In the genomic region with DNA sequence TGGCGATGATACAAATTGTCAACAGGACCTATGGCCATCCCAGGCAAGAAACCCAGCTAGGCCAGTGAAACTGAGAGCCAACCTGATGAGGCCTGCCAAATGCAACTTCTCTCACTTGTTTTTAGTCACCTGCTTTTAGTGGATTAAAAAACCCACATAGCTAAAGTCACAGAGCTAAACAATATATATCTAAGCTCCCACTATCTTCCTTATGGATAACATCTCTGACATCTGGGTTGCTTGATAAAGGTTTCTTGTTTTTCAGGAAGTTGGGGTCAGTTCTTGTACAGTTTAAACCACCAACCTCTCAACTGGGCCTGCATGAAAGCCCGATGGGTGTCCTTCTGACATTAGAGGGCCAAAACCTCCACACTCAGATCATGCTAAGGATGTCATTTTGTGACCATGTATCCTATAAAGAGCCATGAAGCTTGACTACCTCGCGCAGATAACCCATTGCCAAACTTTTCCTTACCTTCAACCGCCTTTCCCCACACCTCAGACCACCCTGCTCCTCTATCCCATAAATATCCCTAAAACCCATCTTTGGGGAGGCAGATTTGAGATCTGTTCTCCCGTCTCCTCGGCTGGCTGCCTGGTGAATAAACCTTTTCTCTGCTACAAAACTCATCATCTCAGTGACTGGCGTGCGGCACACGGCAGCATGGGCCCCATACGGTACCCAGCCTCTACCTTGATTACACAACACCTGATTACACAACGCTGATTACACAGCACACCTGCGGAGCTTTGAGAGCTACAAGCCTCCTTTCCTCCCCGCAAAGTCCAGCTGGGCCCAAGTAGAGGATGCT, we compare ENCODE assay signal across 7 cellular contexts. TPM values are rescaled to one million over a fixed set of nuclear protein-coding genes. Genes with fewer than 3 reads are reported as not detected.
DNase-seq lines count a peak whose midpoint lies in the region; ATAC-seq and TF ChIP-seq lines count a peak whose summit lies in the region.

No MANE protein-coding gene starts in this region.

- peaks cover 3% of the 10 kb centered on the region; the same call in 1 of the 2 replicates for H3K9me3 Mint-ChIP-seq in WTC11

- intact Hi-C loops in heart right ventricle (cut with DNase I), result loop anchor here in 5 of 10 donors (1.0 to 10.0 kb wide), 5 partner anchors 133 to 353 kb away; a partner anchor contains a TSS

- H3K4me1 Mint-ChIP-seq in WTC11, result peaks cover 17% of the 10 kb centered on the region

- POLR2A ChIA-PET in WTC11 (lab: Charles Lee), result interaction anchor here (1.0 to 1.1 kb wide), 2 partner anchors 11 to 21 kb away, joined by 3 to 4 read pairs; no protein-coding TSS in a partner anchor

- DNase-seq in WTC11 (ENCODE audit: low spot score) (no peak), heart right ventricle (no peak)

- peak overlapping the region; percentile 99 for H3K4me3 Mint-ChIP-seq in WTC11

- peak overlapping the region; percentile 93 for H3K4me2 ChIP-seq in skeletal muscle satellite cell (ENCODE audit: low read length)

- ATAC-seq in GM18867 (IDR thresholded peaks at IDR 0.05; ENCODE audit: unreplicated experiment) (peak; percentile 1), HG03469 (IDR thresholded peaks at IDR 0.05; ENCODE audit: unreplicated experiment) (peak; percentile 6), WTC11 (peak; percentile 19), heart right ventricle (peak in 3 of 8 donors; percentile 1 to 3 (median 1)), GM21737 (IDR thresholded peaks at IDR 0.05; ENCODE audit: unreplicated experiment) (no peak), HG03439 (IDR thresholded peaks at IDR 0.05; ENCODE audit: unreplicated experiment) (no peak)

- CTCF ChIA-PET in WTC11 (lab: Charles Lee), result interaction anchor here (0.6 to 2.2 kb wide), 12 partner anchors 10 to 498 kb away, joined by 3 to 24 read pairs (median 4); no protein-coding TSS in a partner anchor

- peak overlapping the region; percentile 100 for H3K9ac ChIP-seq in skeletal muscle satellite cell (ENCODE audit: low read depth, low read length)

- H3K27ac ChIP-seq in heart right ventricle, result peak overlapping the region; percentile 92 to 99 (median 94)

- H3K36me3 ChIP-seq in heart right ventricle, result peaks cover 0 to 8% (median 0%) of the 10 kb centered on the region in 9 donors
- H3K36me3 ChIP-seq in skeletal muscle satellite cell (ENCODE audit: insufficient read depth, low read length), result no peaks in the 10 kb centered on the region

- H3K36me3 Mint-ChIP-seq in WTC11, result peaks cover under 1% of the 10 kb centered on the region; the same call in 1 of the 2 replicates

- no peaks in the 10 kb centered on the region for H3K27me3 ChIP-seq in heart right ventricle
- H3K27me3 ChIP-seq in skeletal muscle satellite cell (ENCODE audit: control insufficient read depth, insufficient read depth, low read length), result no peaks in the 10 kb centered on the region

- TF ChIP-seq CTCF in WTC11 (IDR thresholded peaks at IDR 0.05) (no peak), heart right ventricle (IDR thresholded peaks at IDR 0.05) (no peak)

- peak overlapping the region; percentile 58 for H3K27ac Mint-ChIP-seq in WTC11

- WGBS in heart right ventricle, 2 donors, result 72 to 73% methylated on average over 14 of the region's 14 CpGs

- H3K4me1 ChIP-seq in heart right ventricle (peaks cover 6 to 48% (median 34%) of the 10 kb centered on the region in 9 donors), skeletal muscle satellite cell (ENCODE audit: control insufficient read depth, insufficient read depth, low read length) (peaks cover 29% of the 10 kb centered on the region)

- H3K27me3 Mint-ChIP-seq in WTC11 (ENCODE audit: low read depth), result no peaks in the 10 kb centered on the region

- H3K4me3 ChIP-seq in heart right ventricle, result peak overlapping the region; percentile 72 to 98 (median 82)
- peak overlapping the region; percentile 98 for H3K4me3 ChIP-seq in skeletal muscle satellite cell (ENCODE audit: low read length)

- H3K9me3 ChIP-seq in heart right ventricle (no peaks in the 10 kb centered on the region), skeletal muscle satellite cell (replicated peaks; ENCODE audit: low read length) (no peaks in the 10 kb centered on the region)

TF ChIP-seq in WTC11, 78 proteins besides CTCF, POLR2A, EP300 and RAD21:
- no peak for TF ChIP-seq MXD4 (CRISPR knock-in tag; IDR thresholded peaks at IDR 0.05; ENCODE audit: borderline replicate concordance)
- TF ChIP-seq, protein P1, sequence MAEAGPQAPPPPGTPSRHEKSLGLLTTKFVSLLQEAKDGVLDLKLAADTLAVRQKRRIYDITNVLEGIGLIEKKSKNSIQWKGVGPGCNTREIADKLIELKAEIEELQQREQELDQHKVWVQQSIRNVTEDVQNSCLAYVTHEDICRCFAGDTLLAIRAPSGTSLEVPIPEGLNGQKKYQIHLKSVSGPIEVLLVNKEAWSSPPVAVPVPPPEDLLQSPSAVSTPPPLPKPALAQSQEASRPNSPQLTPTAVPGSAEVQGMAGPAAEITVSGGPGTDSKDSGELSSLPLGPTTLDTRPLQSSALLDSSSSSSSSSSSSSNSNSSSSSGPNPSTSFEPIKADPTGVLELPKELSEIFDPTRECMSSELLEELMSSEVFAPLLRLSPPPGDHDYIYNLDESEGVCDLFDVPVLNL (CRISPR knock-in tag; IDR thresholded peaks at IDR 0.05; ENCODE audit: borderline replicate concordance, low read depth), result no peak
- TF ChIP-seq, protein P2, sequence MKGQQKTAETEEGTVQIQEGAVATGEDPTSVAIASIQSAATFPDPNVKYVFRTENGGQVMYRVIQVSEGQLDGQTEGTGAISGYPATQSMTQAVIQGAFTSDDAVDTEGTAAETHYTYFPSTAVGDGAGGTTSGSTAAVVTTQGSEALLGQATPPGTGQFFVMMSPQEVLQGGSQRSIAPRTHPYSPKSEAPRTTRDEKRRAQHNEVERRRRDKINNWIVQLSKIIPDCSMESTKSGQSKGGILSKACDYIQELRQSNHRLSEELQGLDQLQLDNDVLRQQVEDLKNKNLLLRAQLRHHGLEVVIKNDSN (CRISPR knock-in tag; IDR thresholded peaks at IDR 0.05), result no peak
- no peak for TF ChIP-seq OVOL2 (CRISPR knock-in tag; IDR thresholded peaks at IDR 0.05; ENCODE audit: borderline replicate concordance)
- TF ChIP-seq ZNF416 (CRISPR knock-in tag; IDR thresholded peaks at IDR 0.05), result no peak
- TF ChIP-seq JAZF1 (CRISPR knock-in tag; IDR thresholded peaks at IDR 0.05), result no peak
- no peak for TF ChIP-seq ESRRA (CRISPR knock-in tag; IDR thresholded peaks at IDR 0.05; ENCODE audit: borderline replicate concordance)
- TF ChIP-seq, protein P3, sequence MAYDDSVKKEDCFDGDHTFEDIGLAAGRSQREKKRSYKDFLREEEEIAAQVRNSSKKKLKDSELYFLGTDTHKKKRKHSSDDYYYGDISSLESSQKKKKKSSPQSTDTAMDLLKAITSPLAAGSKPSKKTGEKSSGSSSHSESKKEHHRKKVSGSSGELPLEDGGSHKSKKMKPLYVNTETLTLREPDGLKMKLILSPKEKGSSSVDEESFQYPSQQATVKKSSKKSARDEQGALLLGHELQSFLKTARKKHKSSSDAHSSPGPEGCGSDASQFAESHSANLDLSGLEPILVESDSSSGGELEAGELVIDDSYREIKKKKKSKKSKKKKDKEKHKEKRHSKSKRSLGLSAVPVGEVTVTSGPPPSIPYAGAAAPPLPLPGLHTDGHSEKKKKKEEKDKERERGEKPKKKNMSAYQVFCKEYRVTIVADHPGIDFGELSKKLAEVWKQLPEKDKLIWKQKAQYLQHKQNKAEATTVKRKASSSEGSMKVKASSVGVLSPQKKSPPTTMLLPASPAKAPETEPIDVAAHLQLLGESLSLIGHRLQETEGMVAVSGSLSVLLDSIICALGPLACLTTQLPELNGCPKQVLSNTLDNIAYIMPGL (CRISPR knock-in tag; IDR thresholded peaks at IDR 0.05), result no peak

RNA-seq across cellular contexts. Expression of a gene that starts 0.8 kb away (rescaled TPM):
- total RNA-seq in WTC11 (2021) (26.1 to 31.6 TPM (median 30.4 TPM) in 3 replicates), heart right ventricle (10 to 100 TPM; 26.5 to 35.6 (median 28.6) TPM)
- 10 to 100 TPM; 25.7 to 26.3 TPM for polyA plus RNA-seq in heart right ventricle
- 18.0 and 22.7 TPM in 2 replicates for total RNA-seq in skeletal muscle satellite cell (2012; rRNA removed)

Comparison
In these comparisons a context has a peak if more than half of its experiments do, and no peak if none do; other contexts are left out.
1. ATAC-seq: peak in GM18867 (single experiment), HG03469 (single experiment) and WTC11 (single experiment); none in GM21737 (single experiment) and HG03439 (single experiment).